Comparison of ENCODE assay signal across 13 cellular contexts in the genomic region with DNA sequence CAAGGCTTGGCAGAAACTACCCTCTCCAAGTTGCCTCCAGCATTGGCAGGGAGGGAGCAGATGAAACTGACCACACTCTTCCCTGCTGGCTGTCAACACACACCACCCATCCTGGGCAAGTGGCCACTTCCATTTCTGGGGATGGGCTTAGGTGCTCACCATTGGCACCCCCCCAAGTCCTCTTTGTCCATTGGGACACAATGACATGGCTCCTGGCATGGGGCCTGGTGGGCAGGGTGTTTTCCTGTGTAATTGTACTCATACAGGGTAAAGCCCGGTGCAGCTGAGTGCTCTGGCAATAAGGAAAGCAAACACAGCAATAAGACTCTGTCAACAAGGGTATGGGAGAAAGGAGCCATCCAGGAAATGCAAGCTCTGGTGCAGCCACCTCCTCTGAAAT. TPM values are rescaled to one million over a fixed set of nuclear protein-coding genes. Genes with fewer than 3 reads are reported as not detected.
DNase-seq lines count a peak whose midpoint lies in the region; ATAC-seq and TF ChIP-seq lines count a peak whose summit lies in the region.
"Had no signal": no experiment of that assay in that cellular context is flagged by ENCODE, and none has a peak within 500 bp of the region (broad histone marks: within the 10 kb centered on the region; RNA-seq: fewer than 3 reads in every experiment).

No MANE protein-coding gene starts in this region.

- no peak for TF ChIP-seq POLR2A in thyroid gland (IDR thresholded peaks at IDR 0.05)

- H3K9me3 ChIP-seq in MG63 (no peaks in the 10 kb centered on the region), thyroid gland (no peaks in the 10 kb centered on the region)
- H3K9me3 ChIP-seq: Caco-2 had no signal

- POLR2A ChIA-PET in activated CD4-positive, alpha-beta memory T cell treated with anti-CD3 and anti-CD28 coated beads, Interleukin-2, amount 10 ng/mL, durations not matched to agents 7 days and 5 days (lab: Charles Lee): no interaction called here

- H3K27ac Mint-ChIP-seq in activated CD4-positive, alpha-beta memory T cell treated with anti-CD3 and anti-CD28 coated beads, Interleukin-2, amount 10 ng/mL, durations not matched to agents 7 days and 5 days: no peak overlapping the region
- H3K27ac Mint-ChIP-seq: activated T-helper 17 cell treated with anti-CD3 and anti-CD28 coated beads, Interleukin-2, amount 50 U/mL, for 72 hours had no signal

- H3K4me1 ChIP-seq in thyroid gland: peaks cover 21 to 34% of the 10 kb centered on the region in 2 donors
- H3K4me1 ChIP-seq: Caco-2 had no signal

- TF ChIP-seq CTCF in thyroid gland (IDR thresholded peaks at IDR 0.05): no peak

- H3K4me3 ChIP-seq in MG63 (no peak overlapping the region), thyroid gland (replicated peaks in 1 of 3) (no peak overlapping the region)

- ATAC-seq in esophagus mucosa: peak; percentile 20
- no peak for ATAC-seq in GM19324 (IDR thresholded peaks at IDR 0.05; ENCODE audit: low FRiP score, unreplicated experiment)
- no peak for ATAC-seq in stimulated activated naive CD8-positive, alpha-beta T cell treated with anti-CD3 and anti-CD28 coated beads, Interleukin-15, Interleukin-2, amounts not matched to agents 100 U/mL and 50 U/mL, for 24 hours
- ATAC-seq: activated T-helper 17 cell treated with anti-CD3 and anti-CD28 coated beads, Interleukin-2, amount 50 U/mL, for 72 hours had no signal

- H3K27ac ChIP-seq in thyroid gland: peak overlapping the region; percentile 7 to 69 (median 46)

- CTCF ChIA-PET in activated CD4-positive, alpha-beta memory T cell treated with anti-CD3 and anti-CD28 coated beads, Interleukin-2, amount 10 ng/mL, durations not matched to agents 7 days and 5 days (lab: Charles Lee): no interaction called here

- H3K36me3 ChIP-seq in MG63 (no peaks in the 10 kb centered on the region), thyroid gland (no peaks in the 10 kb centered on the region)

- intact Hi-C loops in thyroid gland (cut with DNase I): no loop called here

- H3K9me3 Mint-ChIP-seq in activated CD4-positive, alpha-beta memory T cell treated with anti-CD3 and anti-CD28 coated beads, Interleukin-2, amount 10 ng/mL, durations not matched to agents 7 days and 5 days: no peaks in the 10 kb centered on the region
- H3K9me3 Mint-ChIP-seq: activated T-helper 17 cell treated with anti-CD3 and anti-CD28 coated beads, Interleukin-2, amount 50 U/mL, for 72 hours had no signal

- DNase-seq in MG63: peak; percentile 72
- peak; percentile 90 for DNase-seq in NCI-H510A (lab: John Stamatoyannopoulos, UW)
- DNase-seq in thyroid gland: peak; percentile 87 to 89
- no peak for DNase-seq in mesenteric fat pad (ENCODE audit: low spot score)
- no peak for DNase-seq in activated CD4-positive, alpha-beta memory T cell treated with anti-CD3 and anti-CD28 coated beads, Interleukin-2, amount 10 ng/mL, durations not matched to agents 7 days and 5 days
- no peak for DNase-seq in stimulated activated naive CD8-positive, alpha-beta T cell treated with anti-CD3 and anti-CD28 coated beads, Interleukin-15, Interleukin-2, amounts not matched to agents 100 U/mL and 50 U/mL, for 24 hours
- DNase-seq: activated CD4-positive, alpha-beta T cell treated with anti-CD3 and anti-CD28 coated beads for 48 hours; Caco-2; NCI-H82 had no signal

- no peaks in the 10 kb centered on the region for H3K36me3 Mint-ChIP-seq in activated CD4-positive, alpha-beta memory T cell treated with anti-CD3 and anti-CD28 coated beads, Interleukin-2, amount 10 ng/mL, durations not matched to agents 7 days and 5 days (ENCODE audit: low read depth)
- H3K36me3 Mint-ChIP-seq: brain had no signal

- H3K27me3 ChIP-seq in MG63 (no peaks in the 10 kb centered on the region; the same call in 1 of the 2 replicates), thyroid gland (no peaks in the 10 kb centered on the region)

- H3K4me1 Mint-ChIP-seq in activated CD4-positive, alpha-beta memory T cell treated with anti-CD3 and anti-CD28 coated beads, Interleukin-2, amount 10 ng/mL, durations not matched to agents 7 days and 5 days: no peaks in the 10 kb centered on the region
- H3K4me1 Mint-ChIP-seq: activated T-helper 17 cell treated with anti-CD3 and anti-CD28 coated beads, Interleukin-2, amount 50 U/mL, for 72 hours; brain had no signal

- H3K27me3 Mint-ChIP-seq in activated CD4-positive, alpha-beta memory T cell treated with anti-CD3 and anti-CD28 coated beads, Interleukin-2, amount 10 ng/mL, durations not matched to agents 7 days and 5 days: peaks cover 4% of the 10 kb centered on the region

- H3K4me3 Mint-ChIP-seq in activated CD4-positive, alpha-beta memory T cell treated with anti-CD3 and anti-CD28 coated beads, Interleukin-2, amount 10 ng/mL, durations not matched to agents 7 days and 5 days: no peak overlapping the region
- H3K4me3 Mint-ChIP-seq: activated T-helper 17 cell treated with anti-CD3 and anti-CD28 coated beads, Interleukin-2, amount 50 U/mL, for 72 hours; brain had no signal

- WGBS in thyroid gland, 2 donors: 25% methylated on average over 1 of the region's 1 CpG

RNA-seq across cellular contexts. Expression of gene SCNN1B, which starts 22.6 kb away (rescaled TPM):
- not detected in 2 replicates for total RNA-seq in MG63 (2014; rRNA removed; shearing (Covaris generic); ENCODE audit: low replicate concordance)
- total RNA-seq in esophagus mucosa (68.1 TPM), thyroid gland (10 to 100 TPM in 3 of 4 donors, 1 to 10 TPM in 1; 8.1 to 30.5 (median 11.9) TPM), mesenteric fat pad (4.4 TPM)
- not detected for total RNA-seq in activated CD4-positive, alpha-beta memory T cell treated with anti-CD3 and anti-CD28 coated beads, Interleukin-2, amount 10 ng/mL, durations not matched to agents 7 days and 5 days
- total RNA-seq: activated T-helper 17 cell treated with anti-CD3 and anti-CD28 coated beads, Interleukin-2, amount 50 U/mL, for 72 hours; Caco-2 had no signal

Comparison
In these comparisons a context has a peak if more than half of its experiments do, and no peak if none do; other contexts are left out.
1. DNase-seq: peak in MG63 (single experiment), NCI-H510A (single experiment) and thyroid gland (2 of 2); none in mesenteric fat pad (single experiment), activated CD4-positive, alpha-beta memory T cell treated with anti-CD3 and anti-CD28 coated beads, Interleukin-2, amount 10 ng/mL, durations not matched to agents 7 days and 5 days (single experiment) and stimulated activated naive CD8-positive, alpha-beta T cell treated with anti-CD3 and anti-CD28 coated beads, Interleukin-15, Interleukin-2, amounts not matched to agents 100 U/mL and 50 U/mL, for 24 hours (single experiment).